Comparison of ENCODE assay signal across 8 cellular contexts in genomic region chr1:66374561-66375111, GRCh38.
A peak's percentile ranks its signal among the peaks of the same experiment; 100 is the strongest.
DNase-seq lines count a peak whose midpoint lies in the region; ATAC-seq and TF ChIP-seq lines count a peak whose summit lies in the region.

No MANE protein-coding gene starts in this region.

- H3K27ac ChIP-seq in HL-60 (replicated peaks) (peak overlapping the region; percentile 91), PC-9 (no peak overlapping the region)

- H4K20me1 ChIP-seq in PC-9 (ENCODE audit: insufficient read depth): no peaks in the 10 kb centered on the region

- no TSS peak for BruUV-seq in PC-9 (replicated peaks; lab: Mats Ljungman, UMichigan)

- no peaks in the 10 kb centered on the region for H3K9me3 ChIP-seq in adipocyte (ENCODE audit: control insufficient read depth, low read length)
- H3K9me3 ChIP-seq in PC-9 (ENCODE audit: insufficient read depth, low read depth): no peaks in the 10 kb centered on the region

- in situ Hi-C loops in G401 (cut with HindIII; ENCODE audit: low sequenced_read_pairs): no loop called here

- no peak overlapping the region for H3K9ac ChIP-seq in adipocyte (ENCODE audit: low read length)

- H3K36me3 ChIP-seq in adipocyte (ENCODE audit: control insufficient read depth, insufficient read depth, low read length, severe bottlenecking) (no peaks in the 10 kb centered on the region), PC-9 (ENCODE audit: low read depth) (no peaks in the 10 kb centered on the region)

- H3K27me3 ChIP-seq in HL-60 (ENCODE audit: insufficient read depth, poor library complexity, severe bottlenecking) (no peaks in the 10 kb centered on the region), adipocyte (replicated peaks; ENCODE audit: control insufficient read depth, insufficient read depth, low read length) (no peaks in the 10 kb centered on the region), PC-9 (ENCODE audit: insufficient read depth, low read depth) (no peaks in the 10 kb centered on the region)

- H2AFZ ChIP-seq in PC-9: no peak overlapping the region

- no peak overlapping the region for H3K4me2 ChIP-seq in PC-9

- DNase-seq in G401 (ENCODE audit: low spot score) (peak; percentile 28), HL-60 (ENCODE audit: low read depth in 1 of 2, low spot score in 1 of 2) (peak in 1 of 2 experiments; percentile 8), adipocyte (ENCODE audit: low read depth) (peak; percentile 75), medulla oblongata (ENCODE audit: extremely low spot score) (peak; percentile 80), PC-9 (no peak), ureter (ENCODE audit: low spot score) (no peak), D341Med (ENCODE audit: low spot score) (no peak)

- intact Hi-C loops in PC-9 (cut with micrococcal nuclease; ENCODE audit: unreplicated experiment): no loop called here

- no peaks in the 10 kb centered on the region for H3K79me2 ChIP-seq in PC-9 (ENCODE audit: low read depth)

- H3K4me3 ChIP-seq in HL-60 (replicated peaks; ENCODE audit: insufficient read depth, low read length) (no peak overlapping the region), adipocyte (ENCODE audit: low read length) (no peak overlapping the region), PC-9 (no peak overlapping the region)

- no peaks in the 10 kb centered on the region for H3K9me2 ChIP-seq in PC-9 (ENCODE audit: insufficient read depth)

- no peaks in the 10 kb centered on the region for H3F3A ChIP-seq in PC-9 (ENCODE audit: insufficient read depth, low read depth)

- TF ChIP-seq CTCF in HL-60 (IDR thresholded peaks at IDR 0.05; ENCODE audit: insufficient read depth, low read length): no peak
- TF ChIP-seq CTCF in PC-9 (conservative IDR thresholded peaks at IDR 0.05): no peak

- POLR2A ChIA-PET in PC-9 (lab: Charles Lee; ENCODE audit: unreplicated experiment): no interaction called here

- H3K4me1 ChIP-seq in adipocyte (ENCODE audit: control insufficient read depth, insufficient read depth, low read length) (peaks cover 30% of the 10 kb centered on the region), PC-9 (replicated peaks; ENCODE audit: insufficient read depth) (no peaks in the 10 kb centered on the region)

- peak; percentile 54 for ATAC-seq in GM21423 (IDR thresholded peaks at IDR 0.05; ENCODE audit: unreplicated experiment)

- CTCF ChIA-PET in PC-9 (lab: Charles Lee): interaction anchor here (0.6 kb wide), 1 partner anchor 12 kb away, joined by 3 read pairs; no protein-coding TSS in a partner anchor

Comparison
In these comparisons a context has a peak if more than half of its experiments do, and no peak if none do; other contexts are left out.
1. DNase-seq: peak in G401 (single experiment), adipocyte (single experiment) and medulla oblongata (single experiment); none in PC-9 (0 of 2), ureter (single experiment) and D341Med (single experiment).